In the genomic region with DNA sequence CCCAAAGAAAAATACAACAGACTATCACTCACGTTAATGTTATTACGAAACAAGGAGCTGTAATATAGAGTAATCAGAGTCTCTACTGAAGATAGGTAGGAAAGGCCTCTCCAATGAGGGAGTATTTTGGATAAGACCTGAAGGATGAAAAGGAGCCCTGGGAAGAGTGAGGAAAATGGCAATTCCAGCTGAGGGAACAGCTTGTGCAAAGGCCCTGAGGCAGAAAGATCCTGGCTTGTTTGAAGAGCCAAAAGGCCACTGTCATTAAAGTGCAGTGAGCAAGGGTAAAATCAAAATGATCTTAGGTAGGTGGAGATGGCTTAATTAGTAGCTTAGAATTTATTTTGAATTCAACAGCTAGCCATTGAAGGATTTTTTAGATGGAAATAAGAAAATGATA, we compare ENCODE assay signal across 25 cellular contexts.
"Had no signal": no experiment of that assay in that cellular context is flagged by ENCODE, and none has a peak within 500 bp of the region (broad histone marks: within the 10 kb centered on the region; RNA-seq: fewer than 3 reads in every experiment).

No MANE protein-coding gene starts in this region.

- H3K4me3 Mint-ChIP-seq: mesothelial cell of epicardium; naive B cell; naive thymus-derived CD8-positive, alpha-beta T cell had no signal

- ATAC-seq: gastrocnemius medialis; heart right ventricle; left cardiac atrium; left ventricle myocardium superior; lower lobe of right lung; mucosa of descending colon; naive thymus-derived CD8-positive, alpha-beta T cell had no signal

- H3K9me3 ChIP-seq: esophagus squamous epithelium, gastrocnemius medialis, lower lobe of right lung, mucosa of descending colon had no signal

- H3K4me1 ChIP-seq: esophagus squamous epithelium, gastrocnemius medialis, heart right ventricle, left lung, lower lobe of right lung had no signal

- H3K4me3 ChIP-seq: coronary artery, dorsolateral prefrontal cortex, esophagus squamous epithelium, gastrocnemius medialis, heart right ventricle, left lung, lower lobe of right lung, mucosa of descending colon had no signal

- DNase-seq: dermis blood vessel endothelial cell; dorsolateral prefrontal cortex; effector CD4-positive, alpha-beta T cell; effector memory CD4-positive, alpha-beta T cell; esophagus squamous epithelium; foreskin fibroblast; foreskin melanocyte; gastrocnemius medialis; glutamatergic neuron; head of caudate nucleus; heart right ventricle; hippocampal formation; left cardiac atrium; left lung; left ventricle myocardium superior; lower lobe of right lung; mesenchymal stem cell; mucosa of descending colon; naive B cell; naive thymus-derived CD8-positive, alpha-beta T cell had no signal

- H3K27me3 ChIP-seq: dorsolateral prefrontal cortex, esophagus squamous epithelium, gastrocnemius medialis, heart right ventricle, left lung had no signal

- FAIRE-seq: endothelial cell of umbilical vein, islet of Langerhans, keratinocyte had no signal

- H3K27me3 Mint-ChIP-seq: naive B cell; naive thymus-derived CD8-positive, alpha-beta T cell had no signal

- H3K27ac ChIP-seq: coronary artery, dorsolateral prefrontal cortex, esophagus squamous epithelium, gastrocnemius medialis, heart right ventricle, left lung, lower lobe of right lung had no signal

- H3K36me3 ChIP-seq: esophagus squamous epithelium, gastrocnemius medialis, heart right ventricle, left lung, lower lobe of right lung had no signal
